15 cellular contexts compared by ENCODE assay signal in the genomic region with DNA sequence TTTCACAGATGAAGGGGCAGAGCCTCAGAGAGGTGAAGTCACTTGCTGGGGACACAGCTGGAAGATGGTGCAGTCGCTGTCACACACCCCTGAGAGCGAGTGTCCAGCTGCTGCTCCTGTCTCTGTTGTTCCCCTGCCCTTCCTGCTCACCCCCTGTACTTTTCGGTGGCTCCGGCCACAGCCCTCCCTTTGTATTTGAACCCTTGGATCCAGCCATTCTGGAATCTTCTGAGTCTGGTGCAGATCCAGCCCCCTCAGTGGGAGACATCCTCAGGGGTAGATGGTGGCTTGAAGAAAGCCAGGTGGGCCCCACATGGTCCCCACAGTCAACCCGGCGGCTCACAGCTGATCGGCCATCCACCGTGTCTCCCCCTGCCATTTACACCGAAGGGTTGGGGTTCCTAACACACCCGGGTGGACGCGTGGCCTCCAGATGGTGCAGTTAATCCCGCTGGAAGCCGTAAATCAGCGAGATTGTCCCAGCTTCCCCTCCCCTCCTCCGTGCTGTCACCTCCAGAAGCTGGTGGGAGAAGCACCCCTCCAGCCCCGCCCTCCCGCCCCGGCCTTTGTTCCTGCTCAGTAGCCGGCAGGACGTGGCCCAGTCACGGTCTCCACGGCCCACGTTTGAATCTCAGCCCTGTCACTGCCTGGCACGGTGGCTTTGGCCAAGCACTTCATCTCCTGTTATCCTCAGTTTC.
DNase-seq lines count a peak whose midpoint lies in the region; ATAC-seq and TF ChIP-seq lines count a peak whose summit lies in the region.
"Had no signal": no experiment of that assay in that cellular context is flagged by ENCODE, and none has a peak within 500 bp of the region (broad histone marks: within the 10 kb centered on the region; RNA-seq: fewer than 3 reads in every experiment).

No MANE protein-coding gene starts in this region.

- no peak overlapping the region for H3K4me2 ChIP-seq in osteoblast (ENCODE audit: insufficient read depth, low read length)

- H3K27me3 ChIP-seq in mucosa of stomach (ENCODE audit: control insufficient read depth, insufficient read depth, low read length) = no peaks in the 10 kb centered on the region
- H3K27me3 ChIP-seq in osteoblast (ENCODE audit: insufficient read depth, low read length) = no peaks in the 10 kb centered on the region
- H3K27me3 ChIP-seq: upper lobe of right lung had no signal

- no peaks in the 10 kb centered on the region for H4K20me1 ChIP-seq in osteoblast (ENCODE audit: insufficient read depth, low read length)

- no peak for ATAC-seq in stimulated activated naive CD8-positive, alpha-beta T cell treated with anti-CD3 and anti-CD28 coated beads, Interleukin-15, amount 100 ng/mL, for 72 hours
- ATAC-seq in GM19467 (IDR thresholded peaks at IDR 0.05; ENCODE audit: unreplicated experiment) (no peak), HG03196 (IDR thresholded peaks at IDR 0.05; ENCODE audit: unreplicated experiment) (no peak)
- ATAC-seq: activated CD4-positive, CD25-positive, alpha-beta regulatory T cell treated with anti-CD3 and anti-CD28 coated beads, Interleukin-2, amount 50 U/mL, for 24 hours; upper lobe of right lung had no signal

- no peaks in the 10 kb centered on the region for H3K36me3 Mint-ChIP-seq in stimulated activated naive CD8-positive, alpha-beta T cell treated with anti-CD3 and anti-CD28 coated beads, Interleukin-15, Interleukin-2, amounts not matched to agents 100 ng/mL and 50 ng/mL, for 24 hours (ENCODE audit: low read depth)

- in situ Hi-C loops in KBM-7 (cut with MboI; ENCODE audit: low pct_unique_long_range_greater_than_20kb, low sequenced_read_pairs) = no loop called here

- H3K27ac ChIP-seq in osteoblast (ENCODE audit: low read depth, low read length) = no peak overlapping the region
- H3K27ac ChIP-seq: upper lobe of right lung had no signal

- peak overlapping the region; percentile 22 for H3K9ac ChIP-seq in mucosa of stomach (ENCODE audit: low read length)

- H3K27ac Mint-ChIP-seq in stimulated activated naive CD8-positive, alpha-beta T cell treated with anti-CD3 and anti-CD28 coated beads, Interleukin-15, Interleukin-2, amounts not matched to agents 100 ng/mL and 50 ng/mL, for 24 hours = peak overlapping the region; percentile 65
- no peak overlapping the region for H3K27ac Mint-ChIP-seq in stimulated activated naive CD8-positive, alpha-beta T cell treated with anti-CD3 and anti-CD28 coated beads, Interleukin-15, amount 100 ng/mL, for 72 hours

- no peaks in the 10 kb centered on the region for H3K36me3 ChIP-seq in mucosa of stomach (ENCODE audit: control insufficient read depth, insufficient read depth, low read length)
- no peaks in the 10 kb centered on the region for H3K36me3 ChIP-seq in osteoblast (ENCODE audit: insufficient read depth, low read length)
- H3K36me3 ChIP-seq: upper lobe of right lung had no signal

- peaks cover 29% of the 10 kb centered on the region for H3K4me1 Mint-ChIP-seq in stimulated activated naive CD8-positive, alpha-beta T cell treated with anti-CD3 and anti-CD28 coated beads, Interleukin-15, Interleukin-2, amounts not matched to agents 100 ng/mL and 50 ng/mL, for 24 hours (ENCODE audit: low read depth)
- H3K4me1 Mint-ChIP-seq in stimulated activated naive CD8-positive, alpha-beta T cell treated with anti-CD3 and anti-CD28 coated beads, Interleukin-15, amount 100 ng/mL, for 72 hours = peaks cover 42% of the 10 kb centered on the region

- H3K9me3 ChIP-seq in mucosa of stomach (ENCODE audit: control insufficient read depth, low read length) (no peaks in the 10 kb centered on the region), osteoblast (ENCODE audit: low read depth, low read length) (no peaks in the 10 kb centered on the region)
- H3K9me3 ChIP-seq: upper lobe of right lung had no signal

- H3K4me1 ChIP-seq in mucosa of stomach (ENCODE audit: control insufficient read depth, insufficient read depth, low read length) (peaks cover 34% of the 10 kb centered on the region), osteoblast (ENCODE audit: insufficient read depth, low read length) (peaks cover 13% of the 10 kb centered on the region)

- H3K79me2 ChIP-seq in osteoblast (ENCODE audit: insufficient read depth, low read length) = no peaks in the 10 kb centered on the region

- no peaks in the 10 kb centered on the region for H3K27me3 Mint-ChIP-seq in stimulated activated naive CD8-positive, alpha-beta T cell treated with anti-CD3 and anti-CD28 coated beads, Interleukin-15, Interleukin-2, amounts not matched to agents 100 ng/mL and 50 ng/mL, for 24 hours
- H3K27me3 Mint-ChIP-seq in stimulated activated naive CD8-positive, alpha-beta T cell treated with anti-CD3 and anti-CD28 coated beads, Interleukin-15, amount 100 ng/mL, for 72 hours = no peaks in the 10 kb centered on the region

- DNase-seq in stimulated activated naive CD8-positive, alpha-beta T cell treated with anti-CD3 and anti-CD28 coated beads, Interleukin-15, amount 100 ng/mL, for 72 hours = no peak
- DNase-seq in SK-N-DZ (ENCODE audit: low spot score) = peak; percentile 79
- DNase-seq in KBM-7 = no peak
- DNase-seq in osteoblast (ENCODE audit: insufficient read length, low spot score, missing footprints) = no peak
- DNase-seq: activated naive CD4-positive, alpha-beta T cell treated with Interleukin-2 at 50 U/mL for 16 hours; COR-L47; foreskin melanocyte; NCI-H446; upper lobe of right lung had no signal

- H3K9me3 Mint-ChIP-seq in stimulated activated naive CD8-positive, alpha-beta T cell treated with anti-CD3 and anti-CD28 coated beads, Interleukin-15, Interleukin-2, amounts not matched to agents 100 ng/mL and 50 ng/mL, for 24 hours = no peaks in the 10 kb centered on the region
- peaks cover 0 to under 1% of the 10 kb centered on the region in 2 donors for H3K9me3 Mint-ChIP-seq in stimulated activated naive CD8-positive, alpha-beta T cell treated with anti-CD3 and anti-CD28 coated beads, Interleukin-15, amount 100 ng/mL, for 72 hours

- H3K4me3 ChIP-seq in mucosa of stomach (ENCODE audit: low read length) = no peak overlapping the region
- H3K4me3 ChIP-seq in osteoblast (ENCODE audit: insufficient read depth, low read length) = no peak overlapping the region
- H3K4me3 ChIP-seq: coronary artery, upper lobe of right lung had no signal

- no peak overlapping the region for H2AFZ ChIP-seq in osteoblast (ENCODE audit: low read length)

- no peak overlapping the region for H3K4me3 Mint-ChIP-seq in stimulated activated naive CD8-positive, alpha-beta T cell treated with anti-CD3 and anti-CD28 coated beads, Interleukin-15, Interleukin-2, amounts not matched to agents 100 ng/mL and 50 ng/mL, for 24 hours
- H3K4me3 Mint-ChIP-seq in stimulated activated naive CD8-positive, alpha-beta T cell treated with anti-CD3 and anti-CD28 coated beads, Interleukin-15, amount 100 ng/mL, for 72 hours = no peak overlapping the region

- TF ChIP-seq CTCF in osteoblast (IDR thresholded peaks at IDR 0.05; ENCODE audit: extremely low read depth, low read depth, low read length) = no peak
